ENCODE assay signal across 22 cellular contexts in the genomic region with DNA sequence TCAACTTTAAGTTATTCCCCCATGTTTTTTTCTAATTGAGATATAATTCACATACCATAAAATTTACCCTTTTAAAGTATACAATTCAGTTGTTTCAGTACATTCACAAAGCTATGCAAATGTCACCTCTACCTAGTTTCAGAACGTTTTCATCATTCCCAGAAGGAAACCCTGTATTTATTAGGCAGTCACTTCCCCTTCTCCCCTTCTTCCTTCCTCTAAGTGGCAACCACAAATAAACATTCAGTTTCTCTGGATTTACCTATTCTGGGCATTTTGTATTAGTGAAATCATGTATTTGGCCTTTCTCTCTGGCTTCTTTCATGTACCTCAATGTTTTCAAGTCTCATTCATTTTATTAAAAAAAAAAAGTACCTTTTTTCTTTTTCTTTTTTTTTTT.
"Had no signal": no experiment of that assay in that cellular context is flagged by ENCODE, and none has a peak within 500 bp of the region (broad histone marks: within the 10 kb centered on the region; RNA-seq: fewer than 3 reads in every experiment).

No MANE protein-coding gene starts in this region.

- ATAC-seq: Panc1, PC-3 had no signal

- DNase-seq: KBM-7; MV-4-11; NCI-H1092; NCI-H1105 treated with DMSO at 0.1 percent for 48 hours; NCI-H1417 treated with DMSO at 0.1 percent for 48 hours; NCI-H146; NCI-H187; NCI-H2029; NCI-H2081 treated with DMSO at 0.1 percent for 48 hours; NCI-H2171; NCI-H226; NCI-H446; NCI-H510A; NCI-H524 treated with DMSO at 0.1 percent for 48 hours; NCI-H69; NCI-H774; NK-92 treated with Interleukin-12 subunit alpha and Interleukin-12 subunit beta, amount 100 ng/mL, for 24 hours; PC-3; SHP77; SK-N-SH had no signal

- H3K9me3 ChIP-seq: SK-N-SH had no signal

- H3K27ac ChIP-seq: RWPE1 had no signal
